In genomic region chr16:11296351-11296705, GRCh38 we compare ENCODE assay signal across 3 cellular contexts.
TF ChIP-seq lines count a peak whose summit lies in the region.

No MANE protein-coding gene starts in this region.

TF ChIP-seq in SK-N-SH treated with all-trans-retinoic acid at 6 μM for 48 hours, 23 proteins besides CTCF, POLR2A, EP300 and RAD21:
- TF ChIP-seq CSRNP3 (CRISPR knock-in tag; IDR thresholded peaks at IDR 0.05) (no peak), ZFP3 (CRISPR knock-in tag; IDR thresholded peaks at IDR 0.05) (peak; percentile 99), ARNTL (CRISPR knock-in tag; IDR thresholded peaks at IDR 0.05; ENCODE audit: borderline replicate concordance, low read depth) (no peak)

TF ChIP-seq in SK-N-SH, 30 proteins besides CTCF, POLR2A, EP300 and RAD21:
- TF ChIP-seq GATA2 (CRISPR knock-in tag; IDR thresholded peaks at IDR 0.05) (no peak), CHD2 (IDR thresholded peaks at IDR 0.05; ENCODE audit: low read length, partially characterized antibody) (no peak), NRF1 (IDR thresholded peaks at IDR 0.05; ENCODE audit: low read depth, low read length) (no peak), TEAD4 (IDR thresholded peaks at IDR 0.05; ENCODE audit: borderline replicate concordance, insufficient read depth) (no peak), IRF3 (IDR thresholded peaks at IDR 0.05; ENCODE audit: low read depth, low read length) (no peak), MEF2A (IDR thresholded peaks at IDR 0.05; ENCODE audit: borderline replicate concordance, low read depth) (no peak), EZH2phosphoT487 (IDR thresholded peaks at IDR 0.05; ENCODE audit: borderline replicate concordance, low read depth) (no peak), USF2 (IDR thresholded peaks at IDR 0.05; ENCODE audit: borderline replicate concordance, low read depth, low read length) (no peak), SIN3A (IDR thresholded peaks at IDR 0.05; ENCODE audit: borderline replicate concordance, low read depth, low read length) (no peak), FOXJ3 (CRISPR knock-in tag; IDR thresholded peaks at IDR 0.05) (no peak), MAX (IDR thresholded peaks at IDR 0.05; ENCODE audit: low read depth) (no peak), ELF1 (IDR thresholded peaks at IDR 0.05) (no peak), POLR2AphosphoS5 (IDR thresholded peaks at IDR 0.05; ENCODE audit: low read depth, low read length) (no peak), RFX5 (IDR thresholded peaks at IDR 0.05; ENCODE audit: low read length) (no peak), FOSL2 (IDR thresholded peaks at IDR 0.05; ENCODE audit: borderline replicate concordance, low read depth) (no peak), TCF12 (IDR thresholded peaks at IDR 0.05) (no peak), GABPA (IDR thresholded peaks at IDR 0.05; ENCODE audit: low read depth) (no peak), ZBTB33 (IDR thresholded peaks at IDR 0.05; ENCODE audit: borderline replicate concordance, low read depth) (no peak)
TF ChIP-seq in SK-N-SH: peak in this region for 0.

TF ChIP-seq in GM12891, 5 proteins besides CTCF, POLR2A, EP300 and RAD21:
- TF ChIP-seq TAF1 (IDR thresholded peaks at IDR 0.05; ENCODE audit: low read depth, low read length) (no peak), PAX5 (IDR thresholded peaks at IDR 0.05; ENCODE audit: insufficient read depth, low read length, severe bottlenecking) (no peak), POLR2AphosphoS5 (IDR thresholded peaks at IDR 0.05; ENCODE audit: low read depth, low read length) (no peak), POU2F2 (IDR thresholded peaks at IDR 0.05; ENCODE audit: low read depth, low read length) (no peak), SPI1 (IDR thresholded peaks at IDR 0.05; ENCODE audit: low read depth, low read length) (no peak)
TF ChIP-seq in GM12891: peak in this region for 0.
